ENCODE assay signal across 27 cellular contexts in genomic region chrX:40112996-40113395, GRCh38.
"Had no signal": no experiment of that assay in that cellular context is flagged by ENCODE, and none has a peak within 500 bp of the region (broad histone marks: within the 10 kb centered on the region; RNA-seq: fewer than 3 reads in every experiment).

No MANE protein-coding gene starts in this region.

- FAIRE-seq: urothelium cell line had no signal

- ATAC-seq: stimulated activated effector memory CD8-positive, alpha-beta T cell treated with anti-CD3 and anti-CD28 coated beads, Interleukin-12 subunit alpha, Interleukin-12 subunit beta, amount 100 ng/mL, for 72 hours; stimulated activated memory B cell treated with anti-CD40 and anti-IgM and Interleukin-4, amounts not matched to agents 10 μg/mL and 1 μg/mL and 100 μg/mL, for 72 hours; stimulated activated naive B cell treated with anti-CD40 and anti-IgM and Interleukin-4, amounts not matched to agents 10 μg/mL and 1 μg/mL and 100 μg/mL, for 72 hours; stimulated activated naive CD8-positive, alpha-beta T cell treated with anti-CD3 and anti-CD28 coated beads, Interleukin-15, amount 100 ng/mL, for 72 hours; stimulated activated naive CD8-positive, alpha-beta T cell treated with anti-CD3 and anti-CD28 coated beads, Interleukin-15, Interleukin-2, amounts not matched to agents 100 U/mL and 50 U/mL, for 24 hours; upper lobe of right lung had no signal

- H3K4me3 ChIP-seq: stomach, suprapubic skin, testis, thoracic aorta, thyroid gland, tibial artery, tibial nerve, transverse colon, upper lobe of left lung, upper lobe of right lung, uterus, vagina had no signal

- H3K27ac ChIP-seq: stomach, suprapubic skin, testis, thoracic aorta, thyroid gland, tibial artery, tibial nerve, transverse colon, upper lobe of left lung, upper lobe of right lung, uterus, vagina had no signal

- H3K36me3 ChIP-seq: stomach, suprapubic skin, thoracic aorta, thyroid gland, tibial artery, tibial nerve, transverse colon, upper lobe of left lung, upper lobe of right lung, uterus, vagina had no signal

- DNase-seq: stimulated activated CD4-positive, alpha-beta T cell treated with anti-CD3 and anti-CD28 coated beads, Interleukin-2, amount 100 ng/mL, for 48 hours; stimulated activated CD4-positive, alpha-beta T cell treated with anti-CD3 and anti-CD28 coated beads, Interleukin-4, amount 100 ng/mL, for 1 hour; stimulated activated CD4-positive, alpha-beta T cell treated with anti-CD3 and anti-CD28 coated beads, Interleukin-4, amount 100 ng/mL, for 24 hours; stimulated activated CD4-positive, alpha-beta T cell treated with anti-CD3 and anti-CD28 coated beads, Interleukin-4, amount 100 ng/mL, for 4 hours; stimulated activated CD8-positive, alpha-beta memory T cell treated with anti-CD3 and anti-CD28 coated beads, Interleukin-4, amount 100 ng/mL, for 48 hours; stimulated activated naive B cell treated with anti-CD40 and anti-IgM and Interleukin-4, amounts not matched to agents 10 μg/mL and 1 μg/mL and 100 μg/mL, for 72 hours; stimulated activated naive CD4-positive, alpha-beta T cell; stimulated activated naive CD4-positive, alpha-beta T cell treated with Interleukin-2 at 50 U/mL for 16 hours; stimulated activated naive CD8-positive, alpha-beta T cell treated with anti-CD3 and anti-CD28 coated beads, Interleukin-15, amount 100 ng/mL, for 72 hours; stimulated activated naive CD8-positive, alpha-beta T cell treated with anti-CD3 and anti-CD28 coated beads, Interleukin-15, Interleukin-2, amounts not matched to agents 100 U/mL and 50 U/mL, for 24 hours; stomach; substantia nigra; testis; thyroid gland; tibial artery; transverse colon; trophoblast cell; upper lobe of left lung; upper lobe of right lung; uterus had no signal

- H3K9me3 ChIP-seq: suprapubic skin, testis, thoracic aorta, thyroid gland, tibial artery, tibial nerve, transverse colon, upper lobe of left lung, upper lobe of right lung, uterus, vagina had no signal

- H3K27me3 ChIP-seq: suprapubic skin, testis, thyroid gland, tibial artery, transverse colon, upper lobe of right lung, vagina had no signal

- H3K4me1 ChIP-seq: testis had no signal
